8 cellular contexts compared by ENCODE assay signal in genomic region chrX:10119399-10119990, GRCh38. TPM values are rescaled to one million over a fixed set of nuclear protein-coding genes. Genes with fewer than 3 reads are reported as not detected.
DNase-seq lines count a peak whose midpoint lies in the region; ATAC-seq and TF ChIP-seq lines count a peak whose summit lies in the region.

No MANE protein-coding gene starts in this region.

- intact Hi-C loops in A673 (cut with micrococcal nuclease; ENCODE audit: unreplicated experiment), result loop anchor here (1.0 to 10.0 kb wide), 6 partner anchors 123 to 1377 kb away; no protein-coding TSS in a partner anchor
- intact Hi-C loops in activated CD8-positive, alpha-beta T cell treated with anti-CD3 and anti-CD28 coated beads for 36 hours (cut with micrococcal nuclease), result loop anchor here (2.0 to 5.0 kb wide), 5 partner anchors 37 to 247 kb away; no protein-coding TSS in a partner anchor

- H3K36me3 ChIP-seq in A673 (ENCODE audit: insufficient read depth, low read length, poor library complexity, severe bottlenecking), result peaks cover 28% of the 10 kb centered on the region

- BruUV-seq in A673 (replicated peaks; lab: Mats Ljungman, UMichigan), result no TSS peak

- peak; percentile 100 for TF ChIP-seq CTCF in A673 (conservative IDR thresholded peaks at IDR 0.05; ENCODE audit: low read depth, low read length)
- TF ChIP-seq CTCF in activated CD8-positive, alpha-beta T cell treated with anti-CD3 and anti-CD28 coated beads for 36 hours (IDR thresholded peaks at IDR 0.05), result peak; percentile 100

- peaks cover 48% of the 10 kb centered on the region for H3K4me1 Mint-ChIP-seq in activated CD8-positive, alpha-beta T cell treated with anti-CD3 and anti-CD28 coated beads for 36 hours (ENCODE audit: low read depth)

- peaks cover 59% of the 10 kb centered on the region for H3K9me3 ChIP-seq in A673 (ENCODE audit: low read depth, low read length, poor library complexity, severe bottlenecking)

- DNase-seq in A673 (ENCODE audit: low spot score) (peak; percentile 81), NCI-H748 treated with DMSO at 0.1 percent for 48 hours (lab: John Stamatoyannopoulos, UW) (peak; percentile 51), lung microvascular endothelial cell (ENCODE audit: low read depth in 2 of 2) (peak; percentile 89 to 93)
- peak; percentile 75 for DNase-seq in activated CD8-positive, alpha-beta T cell treated with anti-CD3 and anti-CD28 coated beads for 36 hours
- DNase-seq in effector CD4-positive, alpha-beta T cell, result peak; percentile 89
- DNase-seq in stimulated activated CD8-positive, alpha-beta memory T cell treated with anti-CD3 and anti-CD28 coated beads, Interleukin-2, amount 100 ng/mL, for 48 hours (ENCODE audit: low read depth in 2 of 2), result peak; percentile 25 to 34

- H3K4me1 ChIP-seq in A673 (ENCODE audit: insufficient read depth, low read length, poor library complexity, severe bottlenecking), result no peaks in the 10 kb centered on the region

- no peak overlapping the region for H3K27ac ChIP-seq in A673 (ENCODE audit: low read depth, low read length, poor library complexity, severe bottlenecking)

- peak overlapping the region; percentile 59 for H3K27ac Mint-ChIP-seq in activated CD8-positive, alpha-beta T cell treated with anti-CD3 and anti-CD28 coated beads for 36 hours

- no peaks in the 10 kb centered on the region for H3K27me3 ChIP-seq in A673 (replicated peaks; ENCODE audit: insufficient read depth, low read depth, low read length, poor library complexity)

- peaks cover 11% of the 10 kb centered on the region for H3K36me3 Mint-ChIP-seq in activated CD8-positive, alpha-beta T cell treated with anti-CD3 and anti-CD28 coated beads for 36 hours (ENCODE audit: low read depth)

- H3K27me3 Mint-ChIP-seq in activated CD8-positive, alpha-beta T cell treated with anti-CD3 and anti-CD28 coated beads for 36 hours, result no peaks in the 10 kb centered on the region

- POLR2A ChIA-PET in A673 (lab: Charles Lee; ENCODE audit: low non-redundant PET), result interaction anchor here (0.7 kb wide), 1 partner anchor 247 kb away, joined by 4 read pairs; no protein-coding TSS in a partner anchor
- POLR2A ChIA-PET in activated CD8-positive, alpha-beta T cell treated with anti-CD3 and anti-CD28 coated beads for 36 hours (lab: Charles Lee), result interaction anchor here (1.2 to 2.1 kb wide), 4 partner anchors 103 to 129 kb away, joined by 3 to 5 read pairs (median 3); no protein-coding TSS in a partner anchor

- ATAC-seq in GM18858 (IDR thresholded peaks at IDR 0.05; ENCODE audit: unreplicated experiment), result peak; percentile 44
- ATAC-seq in HG03520 (IDR thresholded peaks at IDR 0.05; ENCODE audit: unreplicated experiment), result peak; percentile 45
- ATAC-seq in activated CD8-positive, alpha-beta T cell treated with anti-CD3 and anti-CD28 coated beads for 36 hours, result peak; percentile 77

- no peaks in the 10 kb centered on the region for H3K9me3 Mint-ChIP-seq in activated CD8-positive, alpha-beta T cell treated with anti-CD3 and anti-CD28 coated beads for 36 hours

- no peak overlapping the region for H3K4me3 Mint-ChIP-seq in activated CD8-positive, alpha-beta T cell treated with anti-CD3 and anti-CD28 coated beads for 36 hours

- H3K4me3 ChIP-seq in A673 (ENCODE audit: low read depth, low read length, poor library complexity, severe bottlenecking), result no peak overlapping the region

- CTCF ChIA-PET in A673 (lab: Charles Lee), result interaction anchor here (0.6 to 1.0 kb wide), 3 partner anchors 109 to 238 kb away, joined by 3 read pairs; no protein-coding TSS in a partner anchor
- CTCF ChIA-PET in activated CD8-positive, alpha-beta T cell treated with anti-CD3 and anti-CD28 coated beads for 36 hours (lab: Charles Lee), result interaction anchor here (0.6 to 11.7 kb wide), 52 partner anchors 8 to 321 kb away, joined by 3 to 244 read pairs (median 4); no protein-coding TSS in a partner anchor

RNA-seq across cellular contexts. Expression of gene CLCN4, which starts 37.3 kb away (rescaled TPM):
- total RNA-seq in A673 (2021) (1.7 and 1.8 TPM in 2 replicates), lung microvascular endothelial cell (5.0 and 6.9 TPM in 2 replicates)
- total RNA-seq in activated CD8-positive, alpha-beta T cell treated with anti-CD3 and anti-CD28 coated beads for 36 hours, result not detected

Comparison
In these comparisons a context has a peak if more than half of its experiments do, and no peak if none do; other contexts are left out.
1. DNase-seq: peak in every context shown above with its lines; median percentile 91 in lung microvascular endothelial cell; 89 in effector CD4-positive, alpha-beta T cell; 81 in A673; 75 in activated CD8-positive, alpha-beta T cell treated with anti-CD3 and anti-CD28 coated beads for 36 hours; 51 in NCI-H748 treated with DMSO at 0.1 percent for 48 hours; 30 in stimulated activated CD8-positive, alpha-beta memory T cell treated with anti-CD3 and anti-CD28 coated beads, Interleukin-2, amount 100 ng/mL, for 48 hours.